Comparison of ENCODE assay signal across 27 cellular contexts in the genomic region with DNA sequence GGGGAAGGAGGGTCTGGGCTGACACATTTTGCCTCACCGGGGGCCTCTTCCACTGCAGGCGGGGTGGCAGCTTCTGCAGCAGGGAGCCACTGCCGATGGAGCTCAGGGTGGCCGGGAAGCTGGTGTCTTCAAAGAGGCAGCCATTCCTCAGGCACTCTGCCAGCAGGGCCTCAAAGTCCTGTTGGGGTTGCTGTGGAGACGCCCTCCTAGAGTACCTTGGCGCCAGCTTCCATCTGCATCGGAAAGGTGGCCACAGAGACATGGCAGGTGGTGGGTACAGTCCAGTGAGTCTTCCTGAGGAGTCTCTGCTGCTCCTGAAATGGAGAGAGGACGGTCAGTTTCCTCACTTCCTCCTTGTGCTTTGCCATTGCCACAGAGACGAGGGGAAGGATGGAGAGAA. TPM values are rescaled to one million over a fixed set of nuclear protein-coding genes. Genes with fewer than 3 reads are reported as not detected.
"Had no signal": no experiment of that assay in that cellular context is flagged by ENCODE, and none has a peak within 500 bp of the region (broad histone marks: within the 10 kb centered on the region; RNA-seq: fewer than 3 reads in every experiment).

No MANE protein-coding gene starts in this region.

- H3K27ac ChIP-seq: body of pancreas, cardiac muscle cell, hepatocyte, left lung, transverse colon, uterus had no signal

- H3K27me3 ChIP-seq: body of pancreas, cardiac muscle cell, hepatocyte, left lung, transverse colon, uterus had no signal

- H3K36me3 ChIP-seq: cardiac muscle cell, left lung, transverse colon, uterus had no signal

- H3K4me1 Mint-ChIP-seq: activated naive CD4-positive, alpha-beta T cell treated with anti-CD3 and anti-CD28 coated beads, Interleukin-2, amount 10 ng/mL, durations not matched to agents 7 days and 5 days; immature natural killer cell; naive thymus-derived CD4-positive, alpha-beta T cell; neural crest cell had no signal

- H3K4me2 ChIP-seq: hepatocyte had no signal

- H3K27me3 Mint-ChIP-seq: activated CD8-positive, alpha-beta memory T cell treated with anti-CD3 and anti-CD28 coated beads, Interleukin-2, amount 10 ng/mL, durations not matched to agents 7 days and 5 days; activated CD8-positive, alpha-beta T cell treated with anti-CD3 and anti-CD28 coated beads for 36 hours; activated naive CD4-positive, alpha-beta T cell treated with anti-CD3 and anti-CD28 coated beads, Interleukin-2, amount 10 ng/mL, durations not matched to agents 7 days and 5 days; naive thymus-derived CD4-positive, alpha-beta T cell; stimulated activated naive B cell treated with anti-CD40 and anti-IgM and Interleukin-4, amounts not matched to agents 10 μg/mL and 1 μg/mL and 100 μg/mL, for 72 hours had no signal

- H3K4me3 ChIP-seq: body of pancreas, cardiac muscle cell, hepatocyte, left lung, lung, transverse colon, uterus had no signal

- H3K79me2 ChIP-seq: hepatocyte had no signal

- ATAC-seq: activated CD8-positive, alpha-beta memory T cell treated with anti-CD3 and anti-CD28 coated beads, Interleukin-2, amount 10 ng/mL, durations not matched to agents 7 days and 5 days; activated CD8-positive, alpha-beta T cell treated with anti-CD3 and anti-CD28 coated beads for 36 hours; body of pancreas; effector memory CD8-positive, alpha-beta T cell; esophagus mucosa; left lung; naive thymus-derived CD4-positive, alpha-beta T cell; stimulated activated naive B cell treated with anti-CD40 and anti-IgM and Interleukin-4, amounts not matched to agents 10 μg/mL and 1 μg/mL and 100 μg/mL, for 72 hours had no signal

- H3K27ac Mint-ChIP-seq: activated CD8-positive, alpha-beta memory T cell treated with anti-CD3 and anti-CD28 coated beads, Interleukin-2, amount 10 ng/mL, durations not matched to agents 7 days and 5 days; activated CD8-positive, alpha-beta T cell treated with anti-CD3 and anti-CD28 coated beads for 36 hours; activated naive CD4-positive, alpha-beta T cell treated with anti-CD3 and anti-CD28 coated beads, Interleukin-2, amount 10 ng/mL, durations not matched to agents 7 days and 5 days; effector memory CD8-positive, alpha-beta T cell; immature natural killer cell; progenitor cell of endocrine pancreas; stimulated activated naive B cell treated with anti-CD40 and anti-IgM and Interleukin-4, amounts not matched to agents 10 μg/mL and 1 μg/mL and 100 μg/mL, for 72 hours had no signal

- H2AFZ ChIP-seq: hepatocyte had no signal

- H3K4me3 Mint-ChIP-seq: activated CD8-positive, alpha-beta memory T cell treated with anti-CD3 and anti-CD28 coated beads, Interleukin-2, amount 10 ng/mL, durations not matched to agents 7 days and 5 days; activated CD8-positive, alpha-beta T cell treated with anti-CD3 and anti-CD28 coated beads for 36 hours; activated naive CD4-positive, alpha-beta T cell treated with anti-CD3 and anti-CD28 coated beads, Interleukin-2, amount 10 ng/mL, durations not matched to agents 7 days and 5 days; effector memory CD8-positive, alpha-beta T cell; immature natural killer cell; naive thymus-derived CD4-positive, alpha-beta T cell; neural crest cell; stimulated activated naive B cell treated with anti-CD40 and anti-IgM and Interleukin-4, amounts not matched to agents 10 μg/mL and 1 μg/mL and 100 μg/mL, for 72 hours had no signal

- DNase-seq: activated CD4-positive, alpha-beta T cell treated with anti-CD3 and anti-CD28 coated beads for 48 hours; activated CD4-positive, CD25-positive, alpha-beta regulatory T cell; activated CD8-positive, alpha-beta memory T cell treated with anti-CD3 and anti-CD28 coated beads, Interleukin-2, amount 10 ng/mL, durations not matched to agents 7 days and 5 days; activated CD8-positive, alpha-beta T cell treated with anti-CD3 and anti-CD28 coated beads for 36 hours; activated effector memory CD4-positive, alpha-beta T cell treated with anti-CD3 and anti-CD28 coated beads, Interleukin-2, amount 50 U/mL, for 16 hours; activated naive CD4-positive, alpha-beta T cell treated with anti-CD3 and anti-CD28 coated beads, Interleukin-2, amount 10 ng/mL, durations not matched to agents 7 days and 5 days; activated T-cell treated with anti-CD3 and anti-CD28 coated beads for 4 hours; body of pancreas; dermis blood vessel endothelial cell; effector memory CD8-positive, alpha-beta T cell; foreskin melanocyte; glutamatergic neuron; immature natural killer cell; left lung; naive thymus-derived CD4-positive, alpha-beta T cell; retina; stimulated activated CD4-positive, alpha-beta T cell treated with anti-CD3 and anti-CD28 coated beads, Interleukin-2, amount 100 ng/mL, for 48 hours; stimulated activated CD8-positive, alpha-beta memory T cell treated with anti-CD3 and anti-CD28 coated beads, Interleukin-4, amount 100 ng/mL, for 48 hours; stimulated activated naive B cell treated with anti-CD40 and anti-IgM and Interleukin-4, amounts not matched to agents 10 μg/mL and 1 μg/mL and 100 μg/mL, for 72 hours; transverse colon; uterus had no signal

- H3K9me3 Mint-ChIP-seq: activated CD8-positive, alpha-beta T cell treated with anti-CD3 and anti-CD28 coated beads for 36 hours; activated naive CD4-positive, alpha-beta T cell treated with anti-CD3 and anti-CD28 coated beads, Interleukin-2, amount 10 ng/mL, durations not matched to agents 7 days and 5 days; effector memory CD8-positive, alpha-beta T cell; immature natural killer cell; naive thymus-derived CD4-positive, alpha-beta T cell; neural crest cell; stimulated activated naive B cell treated with anti-CD40 and anti-IgM and Interleukin-4, amounts not matched to agents 10 μg/mL and 1 μg/mL and 100 μg/mL, for 72 hours had no signal

- H3K36me3 Mint-ChIP-seq: activated CD8-positive, alpha-beta memory T cell treated with anti-CD3 and anti-CD28 coated beads, Interleukin-2, amount 10 ng/mL, durations not matched to agents 7 days and 5 days; activated naive CD4-positive, alpha-beta T cell treated with anti-CD3 and anti-CD28 coated beads, Interleukin-2, amount 10 ng/mL, durations not matched to agents 7 days and 5 days; immature natural killer cell had no signal

- H3K9me3 ChIP-seq: body of pancreas, left lung, transverse colon, uterus had no signal

- H3K4me1 ChIP-seq: body of pancreas, left lung, transverse colon, uterus had no signal

RNA-seq across cellular contexts. Expression of a gene that starts 12.1 kb away (rescaled TPM):
- total RNA-seq: body of pancreas, dermis blood vessel endothelial cell had no signal
- polyA plus RNA-seq: cardiac muscle cell, immature natural killer cell had no signal
